Comparison of ENCODE assay signal across 2 cellular contexts in the genomic region with DNA sequence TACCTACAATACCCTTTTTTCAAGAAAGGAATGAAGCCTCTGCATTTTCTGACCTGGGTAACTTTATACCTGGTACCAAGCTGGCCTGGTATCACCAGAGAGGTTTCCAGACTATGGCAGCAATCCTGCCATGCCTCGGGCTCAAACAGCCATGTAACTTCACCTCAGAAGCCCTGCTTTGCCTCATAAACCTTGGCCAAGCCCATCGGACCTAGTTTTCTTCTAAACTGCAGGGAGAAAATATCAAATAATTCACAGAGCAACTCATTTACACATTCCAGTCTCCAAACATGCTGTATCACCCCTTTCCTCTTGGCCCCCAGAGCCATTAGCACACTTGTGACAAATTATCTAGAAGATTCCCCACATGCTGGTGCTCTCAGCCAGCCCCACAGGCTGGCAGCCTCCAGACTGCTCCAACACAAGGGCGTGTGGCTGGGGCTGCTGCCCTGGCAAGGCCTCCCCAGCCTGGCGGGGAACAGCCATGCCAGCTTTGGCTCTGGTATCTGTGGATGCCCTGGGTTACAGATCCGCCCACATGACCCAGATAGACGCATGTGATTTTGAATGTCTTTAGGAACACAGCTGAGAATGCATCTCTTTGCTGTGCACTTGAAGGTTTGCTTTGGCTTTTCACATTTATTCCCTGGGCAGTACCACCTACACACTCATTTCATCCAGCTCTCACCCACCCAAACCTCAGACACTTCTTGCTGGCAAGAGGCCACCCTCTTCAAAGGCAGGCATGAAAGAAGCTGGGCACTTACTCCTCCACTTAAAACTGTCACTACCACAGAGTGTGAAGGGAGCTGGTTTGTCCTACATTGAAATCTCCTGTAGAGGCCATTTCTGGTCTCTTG.
TF ChIP-seq lines count a peak whose summit lies in the region.

No MANE protein-coding gene starts in this region.

TF ChIP-seq in HCT116, 20 proteins besides CTCF, POLR2A, EP300 and RAD21:
- TF ChIP-seq, protein P1, sequence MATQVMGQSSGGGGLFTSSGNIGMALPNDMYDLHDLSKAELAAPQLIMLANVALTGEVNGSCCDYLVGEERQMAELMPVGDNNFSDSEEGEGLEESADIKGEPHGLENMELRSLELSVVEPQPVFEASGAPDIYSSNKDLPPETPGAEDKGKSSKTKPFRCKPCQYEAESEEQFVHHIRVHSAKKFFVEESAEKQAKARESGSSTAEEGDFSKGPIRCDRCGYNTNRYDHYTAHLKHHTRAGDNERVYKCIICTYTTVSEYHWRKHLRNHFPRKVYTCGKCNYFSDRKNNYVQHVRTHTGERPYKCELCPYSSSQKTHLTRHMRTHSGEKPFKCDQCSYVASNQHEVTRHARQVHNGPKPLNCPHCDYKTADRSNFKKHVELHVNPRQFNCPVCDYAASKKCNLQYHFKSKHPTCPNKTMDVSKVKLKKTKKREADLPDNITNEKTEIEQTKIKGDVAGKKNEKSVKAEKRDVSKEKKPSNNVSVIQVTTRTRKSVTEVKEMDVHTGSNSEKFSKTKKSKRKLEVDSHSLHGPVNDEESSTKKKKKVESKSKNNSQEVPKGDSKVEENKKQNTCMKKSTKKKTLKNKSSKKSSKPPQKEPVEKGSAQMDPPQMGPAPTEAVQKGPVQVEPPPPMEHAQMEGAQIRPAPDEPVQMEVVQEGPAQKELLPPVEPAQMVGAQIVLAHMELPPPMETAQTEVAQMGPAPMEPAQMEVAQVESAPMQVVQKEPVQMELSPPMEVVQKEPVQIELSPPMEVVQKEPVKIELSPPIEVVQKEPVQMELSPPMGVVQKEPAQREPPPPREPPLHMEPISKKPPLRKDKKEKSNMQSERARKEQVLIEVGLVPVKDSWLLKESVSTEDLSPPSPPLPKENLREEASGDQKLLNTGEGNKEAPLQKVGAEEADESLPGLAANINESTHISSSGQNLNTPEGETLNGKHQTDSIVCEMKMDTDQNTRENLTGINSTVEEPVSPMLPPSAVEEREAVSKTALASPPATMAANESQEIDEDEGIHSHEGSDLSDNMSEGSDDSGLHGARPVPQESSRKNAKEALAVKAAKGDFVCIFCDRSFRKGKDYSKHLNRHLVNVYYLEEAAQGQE (IDR thresholded peaks at IDR 0.05; ENCODE audit: low read depth) = no peak
- TF ChIP-seq, protein P2, sequence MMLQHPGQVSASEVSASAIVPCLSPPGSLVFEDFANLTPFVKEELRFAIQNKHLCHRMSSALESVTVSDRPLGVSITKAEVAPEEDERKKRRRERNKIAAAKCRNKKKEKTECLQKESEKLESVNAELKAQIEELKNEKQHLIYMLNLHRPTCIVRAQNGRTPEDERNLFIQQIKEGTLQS (IDR thresholded peaks at IDR 0.05) = no peak
- TF ChIP-seq EZH2phosphoT487 (IDR thresholded peaks at IDR 0.05; ENCODE audit: borderline replicate concordance) (no peak), JUND (IDR thresholded peaks at IDR 0.05) (no peak), ZFX (IDR thresholded peaks at IDR 0.05) (no peak), POLR2AphosphoS5 (IDR thresholded peaks at IDR 0.05; ENCODE audit: low read depth, low read length) (no peak), SP1 (IDR thresholded peaks at IDR 0.05; ENCODE audit: low read depth) (no peak), TCF7L2 (IDR thresholded peaks at IDR 0.05; ENCODE audit: borderline replicate concordance, extremely low read depth, insufficient read depth, insufficient read length) (no peak), EGR1 (IDR thresholded peaks at IDR 0.05; ENCODE audit: low read depth) (no peak), ZNF274 (IDR thresholded peaks at IDR 0.05; ENCODE audit: low read depth, low read length) (no peak), SIN3A (IDR thresholded peaks at IDR 0.05; ENCODE audit: low read depth) (no peak), SRF (IDR thresholded peaks at IDR 0.05; ENCODE audit: low read depth) (no peak), FOSL1 (IDR thresholded peaks at IDR 0.05; ENCODE audit: low read depth) (no peak), CEBPB (IDR thresholded peaks at IDR 0.05; ENCODE audit: low read depth) (no peak), YY1 (IDR thresholded peaks at IDR 0.05; ENCODE audit: extremely low read depth, insufficient replicate concordance, low read depth, low read length) (no peak)
- TF ChIP-seq, protein P3, sequence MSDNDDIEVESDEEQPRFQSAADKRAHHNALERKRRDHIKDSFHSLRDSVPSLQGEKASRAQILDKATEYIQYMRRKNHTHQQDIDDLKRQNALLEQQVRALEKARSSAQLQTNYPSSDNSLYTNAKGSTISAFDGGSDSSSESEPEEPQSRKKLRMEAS (IDR thresholded peaks at IDR 0.05) = no peak

TF ChIP-seq in HepG2, 621 proteins besides CTCF, POLR2A, EP300 and RAD21 (continued from another document):
- TF ChIP-seq, protein P4, sequence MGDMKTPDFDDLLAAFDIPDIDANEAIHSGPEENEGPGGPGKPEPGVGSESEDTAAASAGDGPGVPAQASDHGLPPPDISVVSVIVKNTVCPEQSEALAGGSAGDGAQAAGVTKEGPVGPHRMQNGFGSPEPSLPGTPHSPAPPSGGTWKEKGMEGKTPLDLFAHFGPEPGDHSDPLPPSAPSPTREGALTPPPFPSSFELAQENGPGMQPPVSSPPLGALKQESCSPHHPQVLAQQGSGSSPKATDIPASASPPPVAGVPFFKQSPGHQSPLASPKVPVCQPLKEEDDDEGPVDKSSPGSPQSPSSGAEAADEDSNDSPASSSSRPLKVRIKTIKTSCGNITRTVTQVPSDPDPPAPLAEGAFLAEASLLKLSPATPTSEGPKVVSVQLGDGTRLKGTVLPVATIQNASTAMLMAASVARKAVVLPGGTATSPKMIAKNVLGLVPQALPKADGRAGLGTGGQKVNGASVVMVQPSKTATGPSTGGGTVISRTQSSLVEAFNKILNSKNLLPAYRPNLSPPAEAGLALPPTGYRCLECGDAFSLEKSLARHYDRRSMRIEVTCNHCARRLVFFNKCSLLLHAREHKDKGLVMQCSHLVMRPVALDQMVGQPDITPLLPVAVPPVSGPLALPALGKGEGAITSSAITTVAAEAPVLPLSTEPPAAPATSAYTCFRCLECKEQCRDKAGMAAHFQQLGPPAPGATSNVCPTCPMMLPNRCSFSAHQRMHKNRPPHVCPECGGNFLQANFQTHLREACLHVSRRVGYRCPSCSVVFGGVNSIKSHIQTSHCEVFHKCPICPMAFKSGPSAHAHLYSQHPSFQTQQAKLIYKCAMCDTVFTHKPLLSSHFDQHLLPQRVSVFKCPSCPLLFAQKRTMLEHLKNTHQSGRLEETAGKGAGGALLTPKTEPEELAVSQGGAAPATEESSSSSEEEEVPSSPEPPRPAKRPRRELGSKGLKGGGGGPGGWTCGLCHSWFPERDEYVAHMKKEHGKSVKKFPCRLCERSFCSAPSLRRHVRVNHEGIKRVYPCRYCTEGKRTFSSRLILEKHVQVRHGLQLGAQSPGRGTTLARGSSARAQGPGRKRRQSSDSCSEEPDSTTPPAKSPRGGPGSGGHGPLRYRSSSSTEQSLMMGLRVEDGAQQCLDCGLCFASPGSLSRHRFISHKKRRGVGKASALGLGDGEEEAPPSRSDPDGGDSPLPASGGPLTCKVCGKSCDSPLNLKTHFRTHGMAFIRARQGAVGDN (CRISPR knock-in tag; IDR thresholded peaks at IDR 0.05) = peak; percentile 27; the same call in 1 of the 2 replicates
- TF ChIP-seq KDM5A (IDR thresholded peaks at IDR 0.05; ENCODE audit: borderline replicate concordance, low read length) (no peak), IRF2 (CRISPR knock-in tag; IDR thresholded peaks at IDR 0.05) (no peak), ZNF550 (CRISPR knock-in tag; IDR thresholded peaks at IDR 0.05; ENCODE audit: borderline replicate concordance) (no peak), NCOA2 (CRISPR knock-in tag; IDR thresholded peaks at IDR 0.05) (no peak), NFIB (CRISPR knock-in tag; IDR thresholded peaks at IDR 0.05; ENCODE audit: borderline replicate concordance) (no peak)
TF ChIP-seq in HepG2: peak in this region for 1.
